ENCODE assay signal across 22 cellular contexts in the genomic region with DNA sequence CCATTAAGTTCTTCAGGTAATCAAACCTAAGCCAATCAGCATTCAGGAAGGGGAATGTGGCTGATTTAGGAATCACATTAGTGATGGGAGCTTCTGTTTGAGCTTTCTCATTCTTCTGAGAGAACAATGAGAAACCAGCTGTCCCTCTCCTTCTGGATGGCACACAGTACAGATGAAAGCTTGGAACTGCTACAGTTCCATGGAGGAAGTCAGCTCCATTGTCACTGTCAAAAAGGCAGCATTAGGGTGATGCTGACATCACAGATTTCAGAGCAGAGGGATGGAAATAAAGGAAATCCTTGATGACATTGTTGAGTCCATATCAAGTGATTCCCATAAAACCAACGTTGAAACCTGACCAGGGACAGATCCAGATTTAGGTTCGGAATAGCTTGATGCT. TPM values are rescaled to one million over a fixed set of nuclear protein-coding genes. Genes with fewer than 3 reads are reported as not detected.
DNase-seq lines count a peak whose midpoint lies in the region; ATAC-seq, FAIRE-seq and TF ChIP-seq lines count a peak whose summit lies in the region.
"Had no signal": no experiment of that assay in that cellular context is flagged by ENCODE, and none has a peak within 500 bp of the region (broad histone marks: within the 10 kb centered on the region; RNA-seq: fewer than 3 reads in every experiment).

No MANE protein-coding gene starts in this region.

- H3K4me3 Mint-ChIP-seq in immature natural killer cell = no peak overlapping the region

- TF ChIP-seq CTCF in K562 (IDR thresholded peaks at IDR 0.05 in 2 of 3, conservative IDR thresholded peaks at IDR 0.05 in 1 of 3; ENCODE audit: insufficient read depth in 2 of 3, low read depth in 1 of 3, low read length in 3 of 3) = no peak

- intact Hi-C loops in K562 (cut with micrococcal nuclease) = loop anchor here (5.0 kb wide), 1 partner anchor 107 kb away; the partner anchor contains the start of gene PSME4

- FAIRE-seq in K562 (lab: Jason Lieb, UNC) = no peak
- FAIRE-seq: A204.1, D721Med, GM12891, H54, RCC 7860 had no signal

- peaks cover 0 to 36% of the 10 kb centered on the region in 2 experiments; a peak in 4 of 5 replicates for H3K4me1 ChIP-seq in K562 (replicated peaks in 1 of 2; ENCODE audit: control insufficient read depth in 2 of 2, insufficient read depth in 2 of 2, low read length in 2 of 2)
- H3K4me1 ChIP-seq: BE2C had no signal

- no peak overlapping the region; the same call in 1 of the 2 replicates for H2AFZ ChIP-seq in K562 (ENCODE audit: low read depth, low read length)

- H3K4me2 ChIP-seq in K562 (ENCODE audit: insufficient read depth, low read length) = no peak overlapping the region

- ATAC-seq in K562 (no peak), HG03039 (IDR thresholded peaks at IDR 0.05; ENCODE audit: unreplicated experiment) (no peak)

- CTCF ChIA-PET in K562 (lab: Yijun Ruan, JAX; ENCODE audit: low intra/inter-chr PET ratio) = no interaction called here

- 56% methylated on average over 2 of the region's 2 CpGs for WGBS in K562 (ENCODE audit: insufficient coverage, low coverage, missing lambda C conversion rate)

- H3K27ac ChIP-seq in K562 (ENCODE audit: extremely low read depth, low read depth, low read length) = no peak overlapping the region; the same call in 2 of the 3 replicates
- peak overlapping the region; percentile 58 for H3K27ac ChIP-seq in layer of hippocampus (ENCODE audit: low read depth, low read length)
- peak overlapping the region; percentile 87 for H3K27ac ChIP-seq in temporal lobe (ENCODE audit: low read depth, low read length)
- H3K27ac ChIP-seq: SJSA1 had no signal

- H3K79me2 ChIP-seq in K562 (ENCODE audit: control insufficient read depth, insufficient read depth, low read length) = no peaks in the 10 kb centered on the region

- H3K9ac ChIP-seq in K562 (ENCODE audit: insufficient read depth in 1 of 2, low read depth in 2 of 2, low read length in 2 of 2) = no peak overlapping the region

- peak overlapping the region in 1 of 6 donors; percentile 44 for H3K27ac Mint-ChIP-seq in immature natural killer cell

- no peaks in the 10 kb centered on the region for H3K36me3 ChIP-seq in K562 (ENCODE audit: control insufficient read depth, insufficient read depth, low read length)
- H3K36me3 ChIP-seq: BE2C, MG63, SJSA1 had no signal

- no TSS peak for BruUV-seq in K562 (replicated peaks; lab: Mats Ljungman, UMichigan)

- no peak overlapping the region for H3K4me3 ChIP-seq in K562
- H3K4me3 ChIP-seq: MG63, SJSA1 had no signal

- peaks cover 0 to 2% (median 0%) of the 10 kb centered on the region in 3 donors for H3K27me3 Mint-ChIP-seq in immature natural killer cell (ENCODE audit: low read depth in 3 of 3)

- DNase-seq in NCI-H2171 treated with DMSO at 0.1 percent for 48 hours (lab: John Stamatoyannopoulos, UW) (peak; percentile 6), NCI-H2171 (lab: John Stamatoyannopoulos, UW) (no peak), K562 (ENCODE audit: extremely low read depth in 1 of 4, low spot score in 3 of 4) (no peak), immature natural killer cell (no peak)
- DNase-seq: BE2C, DND-41, MG63, NCI-H1417 treated with DMSO at 0.1 percent for 48 hours, NCI-H187, NCI-H2107, NCI-H446 treated with DMSO at 0.1 percent for 48 hours, NCI-H526 treated with DMSO at 0.1 percent for 48 hours, OCI-M1 had no signal

- POLR2A ChIA-PET in K562 (lab: Yijun Ruan, JAX) = interaction anchor here (0.5 to 0.7 kb wide), 2 partner anchors 37 to 105 kb away, joined by 3 read pairs; no protein-coding TSS in a partner anchor

- no peaks in the 10 kb centered on the region for H4K20me1 ChIP-seq in K562 (replicated peaks; ENCODE audit: control insufficient read depth, insufficient read depth, low read length)

- no peak for TF ChIP-seq RAD21 in K562 (CRISPR knock-in tag; conservative IDR thresholded peaks at IDR 0.05 in 1 of 2, IDR thresholded peaks at IDR 0.05 in 1 of 2)

- peaks cover 33% of the 10 kb centered on the region for H3K9me3 ChIP-seq in K562 (replicated peaks; ENCODE audit: control insufficient read depth, insufficient read depth, low read depth, low read length)
- H3K9me3 ChIP-seq: BE2C, MG63, SJSA1 had no signal

- H3K4me1 Mint-ChIP-seq in immature natural killer cell = peaks cover 8% of the 10 kb centered on the region in 2 donors

- H3K27me3 ChIP-seq in K562 (ENCODE audit: control insufficient read depth in 2 of 2, insufficient read depth in 2 of 2, low read length in 2 of 2) (no peaks in the 10 kb centered on the region), layer of hippocampus (ENCODE audit: control insufficient read depth, insufficient read depth, low read length) (no peaks in the 10 kb centered on the region)
- H3K27me3 ChIP-seq: BE2C, MG63, SJSA1 had no signal

- no peaks in the 10 kb centered on the region for H3K9me3 Mint-ChIP-seq in immature natural killer cell

- TF ChIP-seq POLR2A in K562 (conservative IDR thresholded peaks at IDR 0.05) = no peak

- peaks cover 0 to 3% (median 0%) of the 10 kb centered on the region in 3 donors for H3K36me3 Mint-ChIP-seq in immature natural killer cell

- in situ Hi-C loops in K562 (cut with MboI) = no loop called here

- TF ChIP-seq EP300 in K562 (IDR thresholded peaks at IDR 0.05; ENCODE audit: low read length) = no peak

- H3K9me1 ChIP-seq in K562 (ENCODE audit: control insufficient read depth, insufficient read depth, low read length) = no peaks in the 10 kb centered on the region

TF ChIP-seq in K562, 482 proteins besides CTCF, POLR2A, EP300 and RAD21:
- TF ChIP-seq, protein P1, sequence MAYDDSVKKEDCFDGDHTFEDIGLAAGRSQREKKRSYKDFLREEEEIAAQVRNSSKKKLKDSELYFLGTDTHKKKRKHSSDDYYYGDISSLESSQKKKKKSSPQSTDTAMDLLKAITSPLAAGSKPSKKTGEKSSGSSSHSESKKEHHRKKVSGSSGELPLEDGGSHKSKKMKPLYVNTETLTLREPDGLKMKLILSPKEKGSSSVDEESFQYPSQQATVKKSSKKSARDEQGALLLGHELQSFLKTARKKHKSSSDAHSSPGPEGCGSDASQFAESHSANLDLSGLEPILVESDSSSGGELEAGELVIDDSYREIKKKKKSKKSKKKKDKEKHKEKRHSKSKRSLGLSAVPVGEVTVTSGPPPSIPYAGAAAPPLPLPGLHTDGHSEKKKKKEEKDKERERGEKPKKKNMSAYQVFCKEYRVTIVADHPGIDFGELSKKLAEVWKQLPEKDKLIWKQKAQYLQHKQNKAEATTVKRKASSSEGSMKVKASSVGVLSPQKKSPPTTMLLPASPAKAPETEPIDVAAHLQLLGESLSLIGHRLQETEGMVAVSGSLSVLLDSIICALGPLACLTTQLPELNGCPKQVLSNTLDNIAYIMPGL (CRISPR knock-in tag; IDR thresholded peaks at IDR 0.05) = no peak
- peak; percentile 27; the same call in 1 of the 2 replicates for TF ChIP-seq ZNF316 (IDR thresholded peaks at IDR 0.05)

RNA-seq across cellular contexts. Expression of gene ACYP2, which starts 36.1 kb away (rescaled TPM):
- total RNA-seq in K562 (2011; cell fraction: chromatin; rRNA removed; ENCODE audit: low replicate concordance) = 3.8 and 6.9 TPM in 2 replicates
- 3.0 and 3.3 TPM in 2 replicates for total RNA-seq in K562 (2011; cell fraction: nucleolus; rRNA removed)
- 5.1 and 11.3 TPM in 2 replicates for total RNA-seq in K562 (2011; cell fraction: nucleoplasm; rRNA removed)
- total RNA-seq in K562 (2014; rRNA removed) (2.2 and 3.0 TPM in 2 replicates), K562 (2014; rRNA removed; fragmentation: Illumina TruSeq; extraction: Trizol) (1.3 and 1.8 TPM in 2 replicates), K562 (2015; rRNA removed; fragmentation: Illumina TruSeq; extraction: Trizol) (1.9 and 2.2 TPM in 2 replicates), K562 (2021) (3.4 and 4.1 TPM in 2 replicates), temporal lobe (17.2 TPM)
- polyA plus RNA-seq in K562 (2011; rRNA removed) (2.2 and 3.1 TPM in 2 replicates), K562 (2014; fragmentation: Illumina TruSeq; extraction: Trizol) (1.0 and 1.2 TPM in 2 replicates), K562 (2014; fragmentation: Nextera tagmentation; extraction: Ambion mirVana) (1 to 10 TPM; 1.9 to 2.2 TPM), K562 (2014; rRNA removed) (2.0 and 3.4 TPM in 2 replicates), immature natural killer cell (10 to 100 TPM; 18.8 to 20.0 (median 19.6) TPM)
- 2.8 and 3.8 TPM in 2 replicates for polyA plus RNA-seq in K562 (2011; cell fraction: cytosol; rRNA removed)
- polyA plus RNA-seq in K562 (2011; cell fraction: nucleus; rRNA removed) = 1.4 and 2.0 TPM in 2 replicates
- polyA plus RNA-seq in K562 (2012) = 5.2 and 6.5 TPM in 2 replicates
- polyA minus RNA-seq in K562 (2011; rRNA and poly(A)+ RNA removed) = 1.1 and 2.8 TPM in 2 replicates
- polyA minus RNA-seq in K562 (2011; cell fraction: cytosol; rRNA and poly(A)+ RNA removed) = 1.0 and 1.4 TPM in 2 replicates
- polyA minus RNA-seq in K562 (2011; cell fraction: nucleus; rRNA and poly(A)+ RNA removed) = 2.7 and 4.7 TPM in 2 replicates
